ENCODE assay signal across 1 cellular context in the genomic region with DNA sequence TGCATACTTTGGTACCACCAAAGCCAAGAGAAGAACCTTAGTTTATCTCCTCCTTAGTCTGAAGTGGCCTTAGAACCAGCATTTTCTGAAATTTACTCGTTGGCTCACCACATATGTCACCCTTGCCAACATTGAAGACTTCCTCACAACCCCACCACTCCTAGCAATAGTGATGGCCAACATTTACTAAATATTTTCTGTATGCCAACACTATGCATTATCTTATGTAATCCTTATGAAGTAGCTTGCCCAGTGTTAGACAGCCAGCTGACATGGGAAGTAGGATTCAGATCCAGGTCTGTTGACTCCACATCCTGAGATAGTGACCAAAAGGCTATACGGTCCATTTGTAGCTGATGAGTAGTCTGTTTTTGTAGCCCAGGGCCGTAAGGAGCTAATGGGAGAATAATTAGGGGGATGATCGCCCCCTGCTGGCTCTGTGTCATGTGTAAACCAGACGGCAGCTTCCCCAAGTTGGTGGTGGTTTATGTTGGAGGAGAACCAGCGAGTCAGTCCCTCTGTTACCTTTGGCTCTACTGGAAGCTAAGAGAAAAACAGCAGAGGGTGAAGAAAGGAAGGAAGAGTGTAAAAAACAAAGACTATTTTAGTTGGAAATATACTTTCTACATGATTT.
TF ChIP-seq lines count a peak whose summit lies in the region.

No MANE protein-coding gene starts in this region.

TF ChIP-seq in GM23338, 12 proteins besides CTCF, POLR2A, EP300 and RAD21 (continued from another document):
- TF ChIP-seq, protein P1, sequence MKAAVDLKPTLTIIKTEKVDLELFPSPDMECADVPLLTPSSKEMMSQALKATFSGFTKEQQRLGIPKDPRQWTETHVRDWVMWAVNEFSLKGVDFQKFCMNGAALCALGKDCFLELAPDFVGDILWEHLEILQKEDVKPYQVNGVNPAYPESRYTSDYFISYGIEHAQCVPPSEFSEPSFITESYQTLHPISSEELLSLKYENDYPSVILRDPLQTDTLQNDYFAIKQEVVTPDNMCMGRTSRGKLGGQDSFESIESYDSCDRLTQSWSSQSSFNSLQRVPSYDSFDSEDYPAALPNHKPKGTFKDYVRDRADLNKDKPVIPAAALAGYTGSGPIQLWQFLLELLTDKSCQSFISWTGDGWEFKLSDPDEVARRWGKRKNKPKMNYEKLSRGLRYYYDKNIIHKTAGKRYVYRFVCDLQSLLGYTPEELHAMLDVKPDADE (IDR thresholded peaks at IDR 0.05), result no peak
